Comparison of ENCODE assay signal across 8 cellular contexts in genomic region chr5:149999359-149999758, GRCh38. TPM values are rescaled to one million over a fixed set of nuclear protein-coding genes. Genes with fewer than 3 reads are reported as not detected.
A peak's percentile ranks its signal among the peaks of the same experiment; 100 is the strongest.
DNase-seq lines count a peak whose midpoint lies in the region; TF ChIP-seq lines count a peak whose summit lies in the region.

No MANE protein-coding gene starts in this region.

- H3K36me3 Mint-ChIP-seq in endothelial cell (ENCODE audit: low read depth, unreplicated experiment) = peaks cover 26% of the 10 kb centered on the region

- no peak overlapping the region for H3K4ac ChIP-seq in trophoblast cell (ENCODE audit: low read depth, low read length)

- no peak overlapping the region for H2BK120ac ChIP-seq in trophoblast cell (ENCODE audit: insufficient read depth, low read length, poor library complexity)

- H4K8ac ChIP-seq in trophoblast cell (ENCODE audit: low read depth, low read length) = peak overlapping the region; percentile 25

- no TSS peak for BruUV-seq in OCI-LY7 (replicated peaks; lab: Mats Ljungman, UMichigan)

- peak overlapping the region; percentile 61; the same call in 1 of the 2 replicates for H3K27ac ChIP-seq in DOHH2 (ENCODE audit: low read depth, low read length)
- H3K27ac ChIP-seq in OCI-LY7 (ENCODE audit: low read depth, low read length, poor library complexity, severe bottlenecking) = no peak overlapping the region
- H3K27ac ChIP-seq in trophoblast cell (ENCODE audit: low read depth, low read length) = no peak overlapping the region

- H3K4me1 Mint-ChIP-seq in endothelial cell (ENCODE audit: unreplicated experiment) = peaks cover 35% of the 10 kb centered on the region

- no peaks in the 10 kb centered on the region for H3K9me3 ChIP-seq in DOHH2 (ENCODE audit: control insufficient read depth, insufficient read depth, low read length)
- H3K9me3 ChIP-seq in OCI-LY7 (ENCODE audit: low read length) = no peaks in the 10 kb centered on the region
- no peaks in the 10 kb centered on the region for H3K9me3 ChIP-seq in trophoblast cell (ENCODE audit: insufficient read depth, low read depth, low read length)

- H3K27ac Mint-ChIP-seq in endothelial cell (ENCODE audit: unreplicated experiment) = peak overlapping the region; percentile 97

- H3K23ac ChIP-seq in trophoblast cell (ENCODE audit: low read length) = no peak overlapping the region

- H3K79me2 ChIP-seq in DOHH2 (ENCODE audit: control insufficient read depth, low read length) (peaks cover 47% of the 10 kb centered on the region), OCI-LY7 (ENCODE audit: insufficient read depth, low read depth, low read length) (peaks cover 36% of the 10 kb centered on the region), trophoblast cell (ENCODE audit: control insufficient read depth, insufficient read depth, low read length, poor library complexity) (peaks cover 12% of the 10 kb centered on the region)

- H3K9me3 Mint-ChIP-seq in endothelial cell (ENCODE audit: unreplicated experiment) = no peaks in the 10 kb centered on the region

- H3K4me3 ChIP-seq in DOHH2 (ENCODE audit: low read length) (peak overlapping the region; percentile 88), OCI-LY7 (ENCODE audit: low read depth, low read length, poor library complexity, severe bottlenecking) (peak overlapping the region; percentile 83), trophoblast cell (ENCODE audit: low read depth, low read length) (no peak overlapping the region)

- peak overlapping the region; percentile 97 for H3K4me3 Mint-ChIP-seq in endothelial cell (ENCODE audit: unreplicated experiment)

- H4K12ac ChIP-seq in trophoblast cell (ENCODE audit: low read depth, low read length) = no peak overlapping the region

- H2AFZ ChIP-seq in OCI-LY7 (ENCODE audit: low read length) (peak overlapping the region; percentile 77; the same call in 1 of the 2 replicates), trophoblast cell (ENCODE audit: insufficient read depth, low read length, poor library complexity) (no peak overlapping the region)

- intact Hi-C loops in OCI-LY7 (cut with micrococcal nuclease; ENCODE audit: unreplicated experiment) = no loop called here

- H3K36me3 ChIP-seq in DOHH2 (ENCODE audit: control insufficient read depth, low read length) = peaks cover 27% of the 10 kb centered on the region
- H3K36me3 ChIP-seq in OCI-LY7 (ENCODE audit: insufficient read depth, low read length) = peaks cover 20% of the 10 kb centered on the region
- peaks cover 2 to 3% of the 10 kb centered on the region in 2 experiments for H3K36me3 ChIP-seq in trophoblast cell (ENCODE audit: control insufficient read depth in 1 of 2, insufficient read depth in 2 of 2, low read length in 2 of 2)

- no peak overlapping the region for H3K18ac ChIP-seq in trophoblast cell (ENCODE audit: low read length)

- H3K9ac ChIP-seq in trophoblast cell (ENCODE audit: low read length) = no peak overlapping the region

- no peak overlapping the region for H2BK12ac ChIP-seq in trophoblast cell (ENCODE audit: low read length)

- H2BK5ac ChIP-seq in trophoblast cell (ENCODE audit: low read depth, low read length, poor library complexity) = no peak overlapping the region

- no peak overlapping the region for H3K14ac ChIP-seq in trophoblast cell (ENCODE audit: low read length)

- no peaks in the 10 kb centered on the region for H3K27me3 ChIP-seq in DOHH2 (ENCODE audit: control insufficient read depth, low read length)
- H3K27me3 ChIP-seq in trophoblast cell (ENCODE audit: insufficient read depth, low read length) = no peaks in the 10 kb centered on the region

- H3K4me1 ChIP-seq in DOHH2 (ENCODE audit: control insufficient read depth, low read length) = peaks cover 21% of the 10 kb centered on the region
- peaks cover 27% of the 10 kb centered on the region for H3K4me1 ChIP-seq in OCI-LY7 (ENCODE audit: insufficient read depth, low read length, poor library complexity, severe bottlenecking)
- peaks cover 10 to 17% of the 10 kb centered on the region in 2 experiments for H3K4me1 ChIP-seq in trophoblast cell (ENCODE audit: control insufficient read depth in 1 of 2, insufficient read depth in 2 of 2, low read length in 2 of 2)

- DNase-seq in OCI-LY7 (ENCODE audit: low spot score) = no peak
- no peak for DNase-seq in endothelial cell (ENCODE audit: low spot score)
- DNase-seq in trophoblast cell = peak in 1 of 2 donors; percentile 31
- DNase-seq in activated gamma-delta T cell treated with Interleukin-2 at 50 U/mL for 16 hours = no peak
- DNase-seq in erythroblast (lab: John Stamatoyannopoulos, UW) = no peak
- DNase-seq in NCI-H748 treated with DMSO at 0.1 percent for 48 hours (lab: John Stamatoyannopoulos, UW) = no peak
- DNase-seq in DMS 273 (lab: John Stamatoyannopoulos, UW; ENCODE audit: unreplicated experiment) = no peak

- no peak for TF ChIP-seq CTCF in DOHH2 (IDR thresholded peaks at IDR 0.05; ENCODE audit: low read depth, low read length, poor library complexity, severe bottlenecking)
- TF ChIP-seq CTCF in OCI-LY7 (conservative IDR thresholded peaks at IDR 0.05; ENCODE audit: low read length) = no peak
- TF ChIP-seq CTCF in endothelial cell (IDR thresholded peaks at IDR 0.05; ENCODE audit: unreplicated experiment) = no peak

- H3K4me2 ChIP-seq in DOHH2 (ENCODE audit: low read length) (peak overlapping the region; percentile 96), OCI-LY7 (ENCODE audit: low read length) (peak overlapping the region; percentile 79), trophoblast cell (ENCODE audit: low read length) (peak overlapping the region; percentile 75)

- peaks cover 13% of the 10 kb centered on the region for H3F3A ChIP-seq in DOHH2 (ENCODE audit: control insufficient read depth, insufficient read depth)

- H3K9me2 ChIP-seq in DOHH2 (replicated peaks; ENCODE audit: control insufficient read depth, low read length) (no peaks in the 10 kb centered on the region), OCI-LY7 (ENCODE audit: insufficient read depth, low read length) (no peaks in the 10 kb centered on the region)

- TF ChIP-seq POLR2A in erythroblast (IDR thresholded peaks at IDR 0.05; ENCODE audit: low read length) = no peak

- no peak overlapping the region for H2AK5ac ChIP-seq in trophoblast cell (ENCODE audit: low read length)

- H3K79me1 ChIP-seq in trophoblast cell (ENCODE audit: low read length) = peaks cover 14% of the 10 kb centered on the region

- H4K91ac ChIP-seq in trophoblast cell (ENCODE audit: low read depth, low read length) = no peak overlapping the region

- no CpG with 5 or more reads among the region's 3 CpGs for WGBS in trophoblast cell (ENCODE audit: extremely low coverage, insufficient coverage, insufficient read length)

- peaks cover 10% of the 10 kb centered on the region for H3K27me3 Mint-ChIP-seq in endothelial cell (ENCODE audit: unreplicated experiment)

- POLR2A ChIA-PET in OCI-LY7 (lab: Charles Lee) = interaction anchor here (0.5 to 1.6 kb wide), 6 partner anchors 10 to 653 kb away, joined by 3 to 4 read pairs (median 3); no protein-coding TSS in a partner anchor

- CTCF ChIA-PET in OCI-LY7 (lab: Charles Lee; ENCODE audit: unreplicated experiment) = no interaction called here

- peaks cover 7% of the 10 kb centered on the region; the same call in 1 of the 2 replicates for H4K20me1 ChIP-seq in DOHH2 (ENCODE audit: control insufficient read depth, insufficient read depth, low read depth, low read length)
- H4K20me1 ChIP-seq in OCI-LY7 (ENCODE audit: insufficient read depth, low read length) = peaks cover 10% of the 10 kb centered on the region; the same call in 1 of the 2 replicates

RNA-seq across cellular contexts. Expression of gene TIGD6, which starts 1.1 kb away (rescaled TPM):
- total RNA-seq in OCI-LY7 (2014; rRNA removed; shearing (Covaris generic)) = 3.4 and 5.4 TPM in 2 replicates
- total RNA-seq in OCI-LY7 (2022) (4.6 and 6.5 TPM in 2 replicates), endothelial cell (ENCODE audit: unreplicated experiment) (3.5 TPM)
- 3.6 and 3.8 TPM in 2 replicates for polyA plus RNA-seq in trophoblast cell (2013)

RNA-seq across cellular contexts. Expression of gene HMGXB3, which starts 1.2 kb away (rescaled TPM):
- total RNA-seq in OCI-LY7 (2014; rRNA removed; shearing (Covaris generic)) = 35.1 and 40.4 TPM in 2 replicates
- 40.2 and 44.0 TPM in 2 replicates for total RNA-seq in OCI-LY7 (2022)
- 55.7 TPM for total RNA-seq in endothelial cell (ENCODE audit: unreplicated experiment)
- 22.9 and 23.8 TPM in 2 replicates for polyA plus RNA-seq in trophoblast cell (2013)

RNA-seq across cellular contexts. Expression of gene SLC26A2, which starts 38.8 kb away (rescaled TPM):
- total RNA-seq in OCI-LY7 (2014; rRNA removed; shearing (Covaris generic)) = 1.2 and 2.1 TPM in 2 replicates
- total RNA-seq in OCI-LY7 (2022) (2.8 and 3.5 TPM in 2 replicates), endothelial cell (ENCODE audit: unreplicated experiment) (22.2 TPM)
- 4.0 and 4.2 TPM in 2 replicates for polyA plus RNA-seq in trophoblast cell (2013)

RNA-seq across cellular contexts. Expression of gene PDE6A, which starts 54.8 kb away (rescaled TPM):
- total RNA-seq in OCI-LY7 (2014; rRNA removed; shearing (Covaris generic)) = not detected in 2 replicates
- total RNA-seq in OCI-LY7 (2022) (not detected in 2 replicates), endothelial cell (ENCODE audit: unreplicated experiment) (not detected)
- polyA plus RNA-seq in trophoblast cell (2013) = not detected in 2 replicates
